ENCODE assay signal across 1 cellular context in the genomic region with DNA sequence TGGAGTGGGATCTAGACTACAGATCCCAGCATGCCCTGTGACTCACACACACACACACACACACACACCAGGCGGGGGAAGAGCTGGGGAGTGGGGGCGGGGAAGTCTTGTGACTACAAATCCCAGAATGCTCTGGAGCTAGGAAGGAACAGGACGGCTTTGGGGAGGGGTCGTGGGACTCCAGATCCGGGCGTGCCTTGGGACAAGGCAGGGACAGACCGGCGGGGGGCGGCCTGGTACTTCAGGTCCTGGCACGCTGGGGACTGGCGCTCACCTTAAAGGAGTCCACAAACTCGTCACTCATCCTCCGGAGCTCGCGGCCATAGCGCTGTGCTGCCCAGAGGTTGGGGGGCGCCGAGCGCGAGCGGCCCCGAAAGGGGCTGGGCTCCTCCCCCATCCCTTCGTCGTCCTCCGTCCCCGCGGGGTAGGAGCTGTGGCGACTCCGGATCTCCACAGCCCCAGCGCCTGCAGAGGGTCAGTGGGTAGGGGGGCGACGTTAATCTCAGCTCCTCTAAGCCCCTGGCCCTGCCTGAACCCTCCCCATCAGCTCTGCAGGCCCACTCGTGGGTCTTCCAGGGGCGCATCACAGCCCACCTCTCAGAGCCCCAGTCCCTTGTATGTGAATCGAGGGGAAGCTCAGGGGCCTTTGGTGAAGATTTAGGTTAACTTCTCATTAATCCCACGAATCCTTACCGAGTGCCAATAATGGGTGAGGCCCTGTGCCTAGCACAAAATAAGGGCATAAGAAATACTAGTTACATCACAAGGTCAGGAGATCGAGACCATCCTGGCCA.
TF ChIP-seq lines count a peak whose summit lies in the region.

No MANE protein-coding gene starts in this region.

TF ChIP-seq in HepG2, 621 proteins besides CTCF, POLR2A, EP300 and RAD21 (continued from another document and continues in another):
- TF ChIP-seq, protein P1, sequence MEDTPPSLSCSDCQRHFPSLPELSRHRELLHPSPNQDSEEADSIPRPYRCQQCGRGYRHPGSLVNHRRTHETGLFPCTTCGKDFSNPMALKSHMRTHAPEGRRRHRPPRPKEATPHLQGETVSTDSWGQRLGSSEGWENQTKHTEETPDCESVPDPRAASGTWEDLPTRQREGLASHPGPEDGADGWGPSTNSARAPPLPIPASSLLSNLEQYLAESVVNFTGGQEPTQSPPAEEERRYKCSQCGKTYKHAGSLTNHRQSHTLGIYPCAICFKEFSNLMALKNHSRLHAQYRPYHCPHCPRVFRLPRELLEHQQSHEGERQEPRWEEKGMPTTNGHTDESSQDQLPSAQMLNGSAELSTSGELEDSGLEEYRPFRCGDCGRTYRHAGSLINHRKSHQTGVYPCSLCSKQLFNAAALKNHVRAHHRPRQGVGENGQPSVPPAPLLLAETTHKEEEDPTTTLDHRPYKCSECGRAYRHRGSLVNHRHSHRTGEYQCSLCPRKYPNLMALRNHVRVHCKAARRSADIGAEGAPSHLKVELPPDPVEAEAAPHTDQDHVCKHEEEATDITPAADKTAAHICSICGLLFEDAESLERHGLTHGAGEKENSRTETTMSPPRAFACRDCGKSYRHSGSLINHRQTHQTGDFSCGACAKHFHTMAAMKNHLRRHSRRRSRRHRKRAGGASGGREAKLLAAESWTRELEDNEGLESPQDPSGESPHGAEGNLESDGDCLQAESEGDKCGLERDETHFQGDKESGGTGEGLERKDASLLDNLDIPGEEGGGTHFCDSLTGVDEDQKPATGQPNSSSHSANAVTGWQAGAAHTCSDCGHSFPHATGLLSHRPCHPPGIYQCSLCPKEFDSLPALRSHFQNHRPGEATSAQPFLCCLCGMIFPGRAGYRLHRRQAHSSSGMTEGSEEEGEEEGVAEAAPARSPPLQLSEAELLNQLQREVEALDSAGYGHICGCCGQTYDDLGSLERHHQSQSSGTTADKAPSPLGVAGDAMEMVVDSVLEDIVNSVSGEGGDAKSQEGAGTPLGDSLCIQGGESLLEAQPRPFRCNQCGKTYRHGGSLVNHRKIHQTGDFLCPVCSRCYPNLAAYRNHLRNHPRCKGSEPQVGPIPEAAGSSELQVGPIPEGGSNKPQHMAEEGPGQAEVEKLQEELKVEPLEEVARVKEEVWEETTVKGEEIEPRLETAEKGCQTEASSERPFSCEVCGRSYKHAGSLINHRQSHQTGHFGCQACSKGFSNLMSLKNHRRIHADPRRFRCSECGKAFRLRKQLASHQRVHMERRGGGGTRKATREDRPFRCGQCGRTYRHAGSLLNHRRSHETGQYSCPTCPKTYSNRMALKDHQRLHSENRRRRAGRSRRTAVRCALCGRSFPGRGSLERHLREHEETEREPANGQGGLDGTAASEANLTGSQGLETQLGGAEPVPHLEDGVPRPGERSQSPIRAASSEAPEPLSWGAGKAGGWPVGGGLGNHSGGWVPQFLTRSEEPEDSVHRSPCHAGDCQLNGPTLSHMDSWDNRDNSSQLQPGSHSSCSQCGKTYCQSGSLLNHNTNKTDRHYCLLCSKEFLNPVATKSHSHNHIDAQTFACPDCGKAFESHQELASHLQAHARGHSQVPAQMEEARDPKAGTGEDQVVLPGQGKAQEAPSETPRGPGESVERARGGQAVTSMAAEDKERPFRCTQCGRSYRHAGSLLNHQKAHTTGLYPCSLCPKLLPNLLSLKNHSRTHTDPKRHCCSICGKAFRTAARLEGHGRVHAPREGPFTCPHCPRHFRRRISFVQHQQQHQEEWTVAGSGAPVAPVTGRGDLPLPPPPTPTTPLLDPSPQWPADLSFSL (CRISPR knock-in tag; IDR thresholded peaks at IDR 0.05), result peak; percentile 92
- TF ChIP-seq, protein P2, sequence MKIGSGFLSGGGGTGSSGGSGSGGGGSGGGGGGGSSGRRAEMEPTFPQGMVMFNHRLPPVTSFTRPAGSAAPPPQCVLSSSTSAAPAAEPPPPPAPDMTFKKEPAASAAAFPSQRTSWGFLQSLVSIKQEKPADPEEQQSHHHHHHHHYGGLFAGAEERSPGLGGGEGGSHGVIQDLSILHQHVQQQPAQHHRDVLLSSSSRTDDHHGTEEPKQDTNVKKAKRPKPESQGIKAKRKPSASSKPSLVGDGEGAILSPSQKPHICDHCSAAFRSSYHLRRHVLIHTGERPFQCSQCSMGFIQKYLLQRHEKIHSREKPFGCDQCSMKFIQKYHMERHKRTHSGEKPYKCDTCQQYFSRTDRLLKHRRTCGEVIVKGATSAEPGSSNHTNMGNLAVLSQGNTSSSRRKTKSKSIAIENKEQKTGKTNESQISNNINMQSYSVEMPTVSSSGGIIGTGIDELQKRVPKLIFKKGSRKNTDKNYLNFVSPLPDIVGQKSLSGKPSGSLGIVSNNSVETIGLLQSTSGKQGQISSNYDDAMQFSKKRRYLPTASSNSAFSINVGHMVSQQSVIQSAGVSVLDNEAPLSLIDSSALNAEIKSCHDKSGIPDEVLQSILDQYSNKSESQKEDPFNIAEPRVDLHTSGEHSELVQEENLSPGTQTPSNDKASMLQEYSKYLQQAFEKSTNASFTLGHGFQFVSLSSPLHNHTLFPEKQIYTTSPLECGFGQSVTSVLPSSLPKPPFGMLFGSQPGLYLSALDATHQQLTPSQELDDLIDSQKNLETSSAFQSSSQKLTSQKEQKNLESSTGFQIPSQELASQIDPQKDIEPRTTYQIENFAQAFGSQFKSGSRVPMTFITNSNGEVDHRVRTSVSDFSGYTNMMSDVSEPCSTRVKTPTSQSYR (CRISPR knock-in tag; IDR thresholded peaks at IDR 0.05; ENCODE audit: borderline replicate concordance), result 0 out of 2 replicates have a peak, but pooled peaks have one; percentile 53
- TF ChIP-seq HCFC1 (IDR thresholded peaks at IDR 0.05; ENCODE audit: low read depth, low read length) (peak; percentile 70), SAP130 (CRISPR knock-in tag; IDR thresholded peaks at IDR 0.05; ENCODE audit: low read depth) (peak; percentile 77), SMARCE1 (IDR thresholded peaks at IDR 0.05; ENCODE audit: borderline replicate concordance) (no peak), ATM (IDR thresholded peaks at IDR 0.05; ENCODE audit: borderline replicate concordance) (no peak), ZNF124 (CRISPR knock-in tag; IDR thresholded peaks at IDR 0.05) (no peak), STAG1 (CRISPR knock-in tag; IDR thresholded peaks at IDR 0.05) (peak; percentile 68), ARHGAP35 (CRISPR knock-in tag; IDR thresholded peaks at IDR 0.05; ENCODE audit: borderline replicate concordance) (0 out of 2 replicates have a peak, but pooled peaks have one; percentile 36), KDM5B (CRISPR knock-in tag; IDR thresholded peaks at IDR 0.05; ENCODE audit: borderline replicate concordance) (peak; percentile 70; the same call in 1 of the 2 replicates), ZNF607 (CRISPR knock-in tag; IDR thresholded peaks at IDR 0.05; ENCODE audit: borderline replicate concordance) (peak; percentile 58; the same call in 1 of the 2 replicates), ZNF569 (CRISPR knock-in tag; IDR thresholded peaks at IDR 0.05; ENCODE audit: borderline replicate concordance) (no peak)
- TF ChIP-seq, protein P3, sequence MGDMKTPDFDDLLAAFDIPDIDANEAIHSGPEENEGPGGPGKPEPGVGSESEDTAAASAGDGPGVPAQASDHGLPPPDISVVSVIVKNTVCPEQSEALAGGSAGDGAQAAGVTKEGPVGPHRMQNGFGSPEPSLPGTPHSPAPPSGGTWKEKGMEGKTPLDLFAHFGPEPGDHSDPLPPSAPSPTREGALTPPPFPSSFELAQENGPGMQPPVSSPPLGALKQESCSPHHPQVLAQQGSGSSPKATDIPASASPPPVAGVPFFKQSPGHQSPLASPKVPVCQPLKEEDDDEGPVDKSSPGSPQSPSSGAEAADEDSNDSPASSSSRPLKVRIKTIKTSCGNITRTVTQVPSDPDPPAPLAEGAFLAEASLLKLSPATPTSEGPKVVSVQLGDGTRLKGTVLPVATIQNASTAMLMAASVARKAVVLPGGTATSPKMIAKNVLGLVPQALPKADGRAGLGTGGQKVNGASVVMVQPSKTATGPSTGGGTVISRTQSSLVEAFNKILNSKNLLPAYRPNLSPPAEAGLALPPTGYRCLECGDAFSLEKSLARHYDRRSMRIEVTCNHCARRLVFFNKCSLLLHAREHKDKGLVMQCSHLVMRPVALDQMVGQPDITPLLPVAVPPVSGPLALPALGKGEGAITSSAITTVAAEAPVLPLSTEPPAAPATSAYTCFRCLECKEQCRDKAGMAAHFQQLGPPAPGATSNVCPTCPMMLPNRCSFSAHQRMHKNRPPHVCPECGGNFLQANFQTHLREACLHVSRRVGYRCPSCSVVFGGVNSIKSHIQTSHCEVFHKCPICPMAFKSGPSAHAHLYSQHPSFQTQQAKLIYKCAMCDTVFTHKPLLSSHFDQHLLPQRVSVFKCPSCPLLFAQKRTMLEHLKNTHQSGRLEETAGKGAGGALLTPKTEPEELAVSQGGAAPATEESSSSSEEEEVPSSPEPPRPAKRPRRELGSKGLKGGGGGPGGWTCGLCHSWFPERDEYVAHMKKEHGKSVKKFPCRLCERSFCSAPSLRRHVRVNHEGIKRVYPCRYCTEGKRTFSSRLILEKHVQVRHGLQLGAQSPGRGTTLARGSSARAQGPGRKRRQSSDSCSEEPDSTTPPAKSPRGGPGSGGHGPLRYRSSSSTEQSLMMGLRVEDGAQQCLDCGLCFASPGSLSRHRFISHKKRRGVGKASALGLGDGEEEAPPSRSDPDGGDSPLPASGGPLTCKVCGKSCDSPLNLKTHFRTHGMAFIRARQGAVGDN (CRISPR knock-in tag; IDR thresholded peaks at IDR 0.05), result peak; percentile 60
- TF ChIP-seq, protein P4, sequence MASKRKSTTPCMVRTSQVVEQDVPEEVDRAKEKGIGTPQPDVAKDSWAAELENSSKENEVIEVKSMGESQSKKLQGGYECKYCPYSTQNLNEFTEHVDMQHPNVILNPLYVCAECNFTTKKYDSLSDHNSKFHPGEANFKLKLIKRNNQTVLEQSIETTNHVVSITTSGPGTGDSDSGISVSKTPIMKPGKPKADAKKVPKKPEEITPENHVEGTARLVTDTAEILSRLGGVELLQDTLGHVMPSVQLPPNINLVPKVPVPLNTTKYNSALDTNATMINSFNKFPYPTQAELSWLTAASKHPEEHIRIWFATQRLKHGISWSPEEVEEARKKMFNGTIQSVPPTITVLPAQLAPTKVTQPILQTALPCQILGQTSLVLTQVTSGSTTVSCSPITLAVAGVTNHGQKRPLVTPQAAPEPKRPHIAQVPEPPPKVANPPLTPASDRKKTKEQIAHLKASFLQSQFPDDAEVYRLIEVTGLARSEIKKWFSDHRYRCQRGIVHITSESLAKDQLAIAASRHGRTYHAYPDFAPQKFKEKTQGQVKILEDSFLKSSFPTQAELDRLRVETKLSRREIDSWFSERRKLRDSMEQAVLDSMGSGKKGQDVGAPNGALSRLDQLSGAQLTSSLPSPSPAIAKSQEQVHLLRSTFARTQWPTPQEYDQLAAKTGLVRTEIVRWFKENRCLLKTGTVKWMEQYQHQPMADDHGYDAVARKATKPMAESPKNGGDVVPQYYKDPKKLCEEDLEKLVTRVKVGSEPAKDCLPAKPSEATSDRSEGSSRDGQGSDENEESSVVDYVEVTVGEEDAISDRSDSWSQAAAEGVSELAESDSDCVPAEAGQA (IDR thresholded peaks at IDR 0.05; ENCODE audit: low read depth), result 0 out of 2 replicates have a peak, but pooled peaks have one; percentile 6
- TF ChIP-seq, protein P4 (CRISPR knock-in tag; IDR thresholded peaks at IDR 0.05; ENCODE audit: borderline replicate concordance), result no peak
- TF ChIP-seq, protein P5, sequence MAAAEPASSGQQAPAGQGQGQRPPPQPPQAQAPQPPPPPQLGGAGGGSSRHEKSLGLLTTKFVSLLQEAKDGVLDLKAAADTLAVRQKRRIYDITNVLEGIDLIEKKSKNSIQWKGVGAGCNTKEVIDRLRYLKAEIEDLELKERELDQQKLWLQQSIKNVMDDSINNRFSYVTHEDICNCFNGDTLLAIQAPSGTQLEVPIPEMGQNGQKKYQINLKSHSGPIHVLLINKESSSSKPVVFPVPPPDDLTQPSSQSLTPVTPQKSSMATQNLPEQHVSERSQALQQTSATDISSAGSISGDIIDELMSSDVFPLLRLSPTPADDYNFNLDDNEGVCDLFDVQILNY (CRISPR knock-in tag; conservative IDR thresholded peaks at IDR 0.05), result no peak
- TF ChIP-seq, protein P6, sequence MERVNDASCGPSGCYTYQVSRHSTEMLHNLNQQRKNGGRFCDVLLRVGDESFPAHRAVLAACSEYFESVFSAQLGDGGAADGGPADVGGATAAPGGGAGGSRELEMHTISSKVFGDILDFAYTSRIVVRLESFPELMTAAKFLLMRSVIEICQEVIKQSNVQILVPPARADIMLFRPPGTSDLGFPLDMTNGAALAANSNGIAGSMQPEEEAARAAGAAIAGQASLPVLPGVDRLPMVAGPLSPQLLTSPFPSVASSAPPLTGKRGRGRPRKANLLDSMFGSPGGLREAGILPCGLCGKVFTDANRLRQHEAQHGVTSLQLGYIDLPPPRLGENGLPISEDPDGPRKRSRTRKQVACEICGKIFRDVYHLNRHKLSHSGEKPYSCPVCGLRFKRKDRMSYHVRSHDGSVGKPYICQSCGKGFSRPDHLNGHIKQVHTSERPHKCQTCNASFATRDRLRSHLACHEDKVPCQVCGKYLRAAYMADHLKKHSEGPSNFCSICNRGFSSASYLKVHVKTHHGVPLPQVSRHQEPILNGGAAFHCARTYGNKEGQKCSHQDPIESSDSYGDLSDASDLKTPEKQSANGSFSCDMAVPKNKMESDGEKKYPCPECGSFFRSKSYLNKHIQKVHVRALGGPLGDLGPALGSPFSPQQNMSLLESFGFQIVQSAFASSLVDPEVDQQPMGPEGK (CRISPR knock-in tag; IDR thresholded peaks at IDR 0.05), result peak; percentile 59
